Comparison of ENCODE assay signal across 1 cellular context in the genomic region with DNA sequence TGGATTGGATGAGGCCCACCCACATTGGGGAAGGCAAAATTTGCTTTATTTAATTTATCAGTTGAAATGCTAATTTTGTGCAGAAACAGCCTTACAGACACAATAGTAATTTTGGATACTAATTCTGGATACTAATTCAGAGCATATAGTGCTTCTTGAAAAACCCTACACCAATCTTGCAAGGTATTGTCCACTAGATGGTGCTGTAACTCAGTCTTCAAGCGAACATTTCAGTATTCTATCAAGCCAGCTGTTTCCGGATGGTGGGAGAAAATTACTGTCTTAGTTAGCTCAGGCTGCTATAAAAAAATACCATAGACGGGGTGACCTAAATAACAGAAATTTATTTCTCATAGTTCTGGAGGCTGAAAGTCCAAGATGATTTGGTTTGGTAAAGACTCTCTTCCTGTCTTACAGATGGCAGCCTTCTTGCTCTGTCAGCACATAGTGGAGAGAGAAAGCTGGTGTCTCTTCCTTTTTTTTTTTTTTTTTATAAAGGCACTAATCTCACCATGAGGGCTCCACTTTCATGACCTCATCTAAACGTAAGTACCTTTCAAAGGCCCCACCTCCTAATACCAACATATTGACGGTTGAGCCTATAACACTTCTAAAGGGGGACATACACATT.
TF ChIP-seq lines count a peak whose summit lies in the region.

No MANE protein-coding gene starts in this region.

TF ChIP-seq in GM12878, 131 proteins besides CTCF, POLR2A, EP300 and RAD21 (continued from another document):
- no peak for TF ChIP-seq HDAC2 (IDR thresholded peaks at IDR 0.05)
- no peak for TF ChIP-seq TAF1 (IDR thresholded peaks at IDR 0.05; ENCODE audit: borderline replicate concordance, low read depth, low read length)
- TF ChIP-seq, protein P1, sequence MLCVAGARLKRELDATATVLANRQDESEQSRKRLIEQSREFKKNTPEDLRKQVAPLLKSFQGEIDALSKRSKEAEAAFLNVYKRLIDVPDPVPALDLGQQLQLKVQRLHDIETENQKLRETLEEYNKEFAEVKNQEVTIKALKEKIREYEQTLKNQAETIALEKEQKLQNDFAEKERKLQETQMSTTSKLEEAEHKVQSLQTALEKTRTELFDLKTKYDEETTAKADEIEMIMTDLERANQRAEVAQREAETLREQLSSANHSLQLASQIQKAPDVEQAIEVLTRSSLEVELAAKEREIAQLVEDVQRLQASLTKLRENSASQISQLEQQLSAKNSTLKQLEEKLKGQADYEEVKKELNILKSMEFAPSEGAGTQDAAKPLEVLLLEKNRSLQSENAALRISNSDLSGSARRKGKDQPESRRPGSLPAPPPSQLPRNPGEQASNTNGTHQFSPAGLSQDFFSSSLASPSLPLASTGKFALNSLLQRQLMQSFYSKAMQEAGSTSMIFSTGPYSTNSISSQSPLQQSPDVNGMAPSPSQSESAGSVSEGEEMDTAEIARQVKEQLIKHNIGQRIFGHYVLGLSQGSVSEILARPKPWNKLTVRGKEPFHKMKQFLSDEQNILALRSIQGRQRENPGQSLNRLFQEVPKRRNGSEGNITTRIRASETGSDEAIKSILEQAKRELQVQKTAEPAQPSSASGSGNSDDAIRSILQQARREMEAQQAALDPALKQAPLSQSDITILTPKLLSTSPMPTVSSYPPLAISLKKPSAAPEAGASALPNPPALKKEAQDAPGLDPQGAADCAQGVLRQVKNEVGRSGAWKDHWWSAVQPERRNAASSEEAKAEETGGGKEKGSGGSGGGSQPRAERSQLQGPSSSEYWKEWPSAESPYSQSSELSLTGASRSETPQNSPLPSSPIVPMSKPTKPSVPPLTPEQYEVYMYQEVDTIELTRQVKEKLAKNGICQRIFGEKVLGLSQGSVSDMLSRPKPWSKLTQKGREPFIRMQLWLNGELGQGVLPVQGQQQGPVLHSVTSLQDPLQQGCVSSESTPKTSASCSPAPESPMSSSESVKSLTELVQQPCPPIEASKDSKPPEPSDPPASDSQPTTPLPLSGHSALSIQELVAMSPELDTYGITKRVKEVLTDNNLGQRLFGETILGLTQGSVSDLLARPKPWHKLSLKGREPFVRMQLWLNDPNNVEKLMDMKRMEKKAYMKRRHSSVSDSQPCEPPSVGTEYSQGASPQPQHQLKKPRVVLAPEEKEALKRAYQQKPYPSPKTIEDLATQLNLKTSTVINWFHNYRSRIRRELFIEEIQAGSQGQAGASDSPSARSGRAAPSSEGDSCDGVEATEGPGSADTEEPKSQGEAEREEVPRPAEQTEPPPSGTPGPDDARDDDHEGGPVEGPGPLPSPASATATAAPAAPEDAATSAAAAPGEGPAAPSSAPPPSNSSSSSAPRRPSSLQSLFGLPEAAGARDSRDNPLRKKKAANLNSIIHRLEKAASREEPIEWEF (IDR thresholded peaks at IDR 0.05; ENCODE audit: insufficient replicate concordance, low read depth, low read length), result no peak
- no peak for TF ChIP-seq PAX5 (IDR thresholded peaks at IDR 0.05; ENCODE audit: borderline replicate concordance, low read depth, low read length)
- TF ChIP-seq SREBF1 (IDR thresholded peaks at IDR 0.05; ENCODE audit: low read length), result no peak
- peak; percentile 58; the same call in 1 of the 2 replicates for TF ChIP-seq SMC3 (IDR thresholded peaks at IDR 0.05; ENCODE audit: borderline replicate concordance, low read length)
TF ChIP-seq in GM12878: peak in this region for 1.
